8 cellular contexts compared by ENCODE assay signal in genomic region chr4:40200881-40201797, GRCh38. TPM values are rescaled to one million over a fixed set of nuclear protein-coding genes. Genes with fewer than 3 reads are reported as not detected.
DNase-seq lines count a peak whose midpoint lies in the region; ATAC-seq and TF ChIP-seq lines count a peak whose summit lies in the region.

No MANE protein-coding gene starts in this region.

- POLR2A ChIA-PET in Panc1 (lab: Charles Lee): no interaction called here

- no peak for DNase-seq in Panc1 (ENCODE audit: low read depth, low spot score)
- DNase-seq in erythroblast (lab: John Stamatoyannopoulos, UW): peak; percentile 56 to 62
- DNase-seq in NCI-H1930 (lab: John Stamatoyannopoulos, UW): no peak
- no peak for DNase-seq in NCI-H1694 (lab: John Stamatoyannopoulos, UW)
- no peak for DNase-seq in ecto neural progenitor cell (ENCODE audit: low spot score)

- ATAC-seq in Panc1 (0 out of 2 replicates have a peak, but pooled peaks have one; percentile 53), HG03520 (IDR thresholded peaks at IDR 0.05; ENCODE audit: unreplicated experiment) (no peak)

- no TSS peak for BruUV-seq in Panc1 (replicated peaks; lab: Mats Ljungman, UMichigan)

- TF ChIP-seq POLR2A in GM18951 (IDR thresholded peaks at IDR 0.05; ENCODE audit: extremely low read depth, insufficient read depth, insufficient read length) (peak; percentile 27), erythroblast (IDR thresholded peaks at IDR 0.05; ENCODE audit: low read length) (peak; percentile 63)

- CTCF ChIA-PET in Panc1 (lab: Charles Lee): no interaction called here

- TF ChIP-seq CTCF in 22Rv1 (IDR thresholded peaks at IDR 0.05) (no peak), Panc1 (IDR thresholded peaks at IDR 0.05) (no peak)

- intact Hi-C loops in Panc1 (cut with micrococcal nuclease; ENCODE audit: unreplicated experiment): no loop called here

- H3K27ac ChIP-seq in 22Rv1 (peak overlapping the region; percentile 12; the same call in 1 of the 2 replicates), Panc1 (ENCODE audit: low read length) (peak overlapping the region; percentile 77; the same call in 1 of the 2 replicates)

- no peak overlapping the region for H3K4me3 ChIP-seq in Panc1 (ENCODE audit: low read depth in 2 of 2, low read length in 2 of 2)

- no peaks in the 10 kb centered on the region for H3K9me3 ChIP-seq in Panc1 (ENCODE audit: control insufficient read depth, insufficient read depth, low read depth, low read length)

- no peaks in the 10 kb centered on the region for H3K27me3 ChIP-seq in Panc1 (ENCODE audit: control insufficient read depth, insufficient read depth, low read length)

- H3K4me1 ChIP-seq in Panc1 (ENCODE audit: control insufficient read depth, insufficient read depth, low read length): peaks cover 5% of the 10 kb centered on the region

- H3K36me3 ChIP-seq in Panc1 (ENCODE audit: control insufficient read depth, insufficient read depth, low read length): no peaks in the 10 kb centered on the region

- in situ Hi-C loops in GM18951 (cut with MboI; ENCODE audit: low sequenced_read_pairs, unreplicated experiment): loop anchor here (25.0 kb wide), 1 partner anchor 111 kb away; no protein-coding TSS in a partner anchor
- in situ Hi-C loops in Panc1 (cut with HindIII; ENCODE audit: low pct_unique_long_range_greater_than_20kb, low sequenced_read_pairs): no loop called here

RNA-seq across cellular contexts. Expression of gene RHOH, which starts 4.3 kb away (rescaled TPM):
- total RNA-seq in Panc1 (2021; ENCODE audit: unreplicated experiment): 1.2 TPM
- polyA plus RNA-seq in Panc1 (2012; ENCODE audit: insufficient read length): 0.29 TPM

Comparison
In these comparisons a context has a peak if more than half of its experiments do, and no peak if none do; other contexts are left out.
1. DNase-seq: peak in erythroblast (2 of 2); none in Panc1 (single experiment), NCI-H1930 (0 of 2), NCI-H1694 (single experiment) and ecto neural progenitor cell (single experiment).